Comparison of ENCODE assay signal across 1 cellular context in genomic region chr10:95561200-95562177, GRCh38.
TF ChIP-seq lines count a peak whose summit lies in the region.

SORBS1 (minus strand) TSS chr10:95561371; CDS start chr10:95441135, 120,236 bp downstream.

TF ChIP-seq in HepG2, 621 proteins besides CTCF, POLR2A, EP300 and RAD21 (continued from another document and continues in another):
- no peak for TF ChIP-seq DZIP1 (CRISPR knock-in tag; IDR thresholded peaks at IDR 0.05)
- no peak for TF ChIP-seq ETV6 (CRISPR knock-in tag; conservative IDR thresholded peaks at IDR 0.05)
- TF ChIP-seq CREB3 (CRISPR knock-in tag; IDR thresholded peaks at IDR 0.05), result no peak
- no peak for TF ChIP-seq PBX2 (CRISPR knock-in tag; IDR thresholded peaks at IDR 0.05)
- no peak for TF ChIP-seq ZNF296 (CRISPR knock-in tag; conservative IDR thresholded peaks at IDR 0.05)
- peak; percentile 15; the same call in 1 of the 2 replicates for TF ChIP-seq NCOA2 (CRISPR knock-in tag; IDR thresholded peaks at IDR 0.05)
- TF ChIP-seq ZNF484 (CRISPR knock-in tag; IDR thresholded peaks at IDR 0.05; ENCODE audit: borderline replicate concordance, low read depth), result no peak
- no peak for TF ChIP-seq ZMAT3 (CRISPR knock-in tag; conservative IDR thresholded peaks at IDR 0.05)
- no peak for TF ChIP-seq GMEB2 (CRISPR knock-in tag; IDR thresholded peaks at IDR 0.05; ENCODE audit: low read depth)
- 0 out of 2 replicates have a peak, but pooled peaks have one; percentile 49 for TF ChIP-seq ZBTB20 (CRISPR knock-in tag; IDR thresholded peaks at IDR 0.05; ENCODE audit: borderline replicate concordance, low read depth)
- no peak for TF ChIP-seq NFIC (IDR thresholded peaks at IDR 0.05; ENCODE audit: low read length)
- no peak for TF ChIP-seq LBX2 (CRISPR knock-in tag; IDR thresholded peaks at IDR 0.05; ENCODE audit: borderline replicate concordance)
- no peak; the same call in 1 of the 2 replicates for TF ChIP-seq ZNF574 (CRISPR knock-in tag; IDR thresholded peaks at IDR 0.05)
- no peak for TF ChIP-seq ZNF597 (CRISPR knock-in tag; IDR thresholded peaks at IDR 0.05)
- TF ChIP-seq ZNF33B (CRISPR knock-in tag; IDR thresholded peaks at IDR 0.05), result no peak
- TF ChIP-seq ATF2 (CRISPR knock-in tag; IDR thresholded peaks at IDR 0.05), result 0 out of 2 replicates have a peak, but pooled peaks have one; percentile 50
- no peak for TF ChIP-seq SOX6 (IDR thresholded peaks at IDR 0.05)
- TF ChIP-seq SOX6 (CRISPR knock-in tag; IDR thresholded peaks at IDR 0.05), result peak; percentile 42; the same call in 1 of the 2 replicates
- TF ChIP-seq HMG20A (CRISPR knock-in tag; IDR thresholded peaks at IDR 0.05; ENCODE audit: borderline replicate concordance), result no peak
- TF ChIP-seq SETDB1 (CRISPR knock-in tag; IDR thresholded peaks at IDR 0.05; ENCODE audit: borderline replicate concordance), result no peak
- no peak for TF ChIP-seq TEF (CRISPR knock-in tag; IDR thresholded peaks at IDR 0.05)
- TF ChIP-seq TBX2 (CRISPR knock-in tag; IDR thresholded peaks at IDR 0.05; ENCODE audit: borderline replicate concordance), result peak; percentile 74; the same call in 1 of the 2 replicates
- no peak for TF ChIP-seq ZNF318 (CRISPR knock-in tag; IDR thresholded peaks at IDR 0.05)
- no peak for TF ChIP-seq TSC22D2 (CRISPR knock-in tag; IDR thresholded peaks at IDR 0.05; ENCODE audit: borderline replicate concordance)
- no peak for TF ChIP-seq ZNF513 (CRISPR knock-in tag; conservative IDR thresholded peaks at IDR 0.05)
- TF ChIP-seq ATF5 (CRISPR knock-in tag; IDR thresholded peaks at IDR 0.05; ENCODE audit: low read depth), result no peak
- peak; percentile 74; the same call in 1 of the 2 replicates for TF ChIP-seq ZNF749 (CRISPR knock-in tag; IDR thresholded peaks at IDR 0.05; ENCODE audit: borderline replicate concordance)
- no peak for TF ChIP-seq PCBP2 (optimal IDR thresholded peaks at IDR 0.05; ENCODE audit: low read depth, low read length, poor library complexity, severe bottlenecking)
- no peak for TF ChIP-seq ZNF30 (CRISPR knock-in tag; IDR thresholded peaks at IDR 0.05)
